ENCODE assay signal across 8 cellular contexts in genomic region chr15:38455096-38455495, GRCh38. TPM values are rescaled to one million over a fixed set of nuclear protein-coding genes. Genes with fewer than 3 reads are reported as not detected.
DNase-seq lines count a peak whose midpoint lies in the region; ATAC-seq and TF ChIP-seq lines count a peak whose summit lies in the region.

No MANE protein-coding gene starts in this region.

- H4K20me1 ChIP-seq in Loucy (ENCODE audit: insufficient read depth, low read length, poor library complexity, severe bottlenecking) (peaks cover 50% of the 10 kb centered on the region), neural cell (ENCODE audit: insufficient read depth) (no peaks in the 10 kb centered on the region)

- H3K27me3 ChIP-seq in CD8-positive, alpha-beta T cell (ENCODE audit: insufficient read depth, low read length) = no peaks in the 10 kb centered on the region
- H3K27me3 ChIP-seq in Loucy (ENCODE audit: insufficient read depth, low read length, poor library complexity, severe bottlenecking) (no peaks in the 10 kb centered on the region), neural cell (ENCODE audit: insufficient read depth, low read depth, low read length) (no peaks in the 10 kb centered on the region)

- peaks cover 20% of the 10 kb centered on the region for H3K36me3 Mint-ChIP-seq in CD8-positive, alpha-beta T cell

- TF ChIP-seq RAD21 in neural cell (conservative IDR thresholded peaks at IDR 0.05) = no peak

- no peaks in the 10 kb centered on the region for H3K9me2 ChIP-seq in Loucy (replicated peaks; ENCODE audit: low read depth, low read length)
- H3K9me2 ChIP-seq in neural cell (ENCODE audit: insufficient read depth, low read length) = no peaks in the 10 kb centered on the region

- CTCF ChIA-PET in CD8-positive, alpha-beta T cell (lab: Charles Lee) = interaction anchor here (0.6 to 3.4 kb wide), 13 partner anchors 14 to 437 kb away, joined by 3 to 25 read pairs (median 5); partner anchors contain the start of gene RASGRP1

- H3K27ac Mint-ChIP-seq in CD8-positive, alpha-beta T cell = peak overlapping the region; percentile 99

- no peak for DNase-seq in CD8-positive, alpha-beta T cell
- DNase-seq in coronary artery (ENCODE audit: low spot score) (no peak), H4 (ENCODE audit: low spot score) (no peak), DMS153 treated with DMSO at 0.1 percent for 48 hours (lab: John Stamatoyannopoulos, UW; ENCODE audit: unreplicated experiment) (no peak), KG1 (lab: John Stamatoyannopoulos, UW) (no peak), posterior cingulate gyrus (no peak)

- H3K27ac ChIP-seq in CD8-positive, alpha-beta T cell (ENCODE audit: low read depth, low read length) = peak overlapping the region; percentile 88
- H3K27ac ChIP-seq in coronary artery = no peak overlapping the region
- H3K27ac ChIP-seq in neural cell (ENCODE audit: low read length) = peak overlapping the region; percentile 83

- H3K9me3 Mint-ChIP-seq in CD8-positive, alpha-beta T cell = no peaks in the 10 kb centered on the region

- ATAC-seq in CD8-positive, alpha-beta T cell = no peak

- no peak for TF ChIP-seq CTCF in CD8-positive, alpha-beta T cell (IDR thresholded peaks at IDR 0.05)
- TF ChIP-seq CTCF in Loucy (conservative IDR thresholded peaks at IDR 0.05; ENCODE audit: low read length) (no peak), coronary artery (IDR thresholded peaks at IDR 0.05) (no peak), neural cell (IDR thresholded peaks at IDR 0.05; ENCODE audit: poor library complexity, severe bottlenecking) (no peak)

- POLR2A ChIA-PET in CD8-positive, alpha-beta T cell (lab: Charles Lee) = interaction anchor here (0.6 to 2.2 kb wide), 12 partner anchors 9 to 244 kb away, joined by 3 to 13 read pairs (median 4); partner anchors contain the start of gene RASGRP1

- intact Hi-C loops in CD8-positive, alpha-beta T cell (cut with DNase I, micrococcal nuclease) = loop anchor here (2.0 to 10.0 kb wide), 2 partner anchors 20 to 1480 kb away; partner anchors contain the start of gene EIF2AK4 (in 1 of the 2)
- intact Hi-C loops in posterior cingulate gyrus (cut with DNase I) = no loop called here

- no peak for TF ChIP-seq EP300 in neural cell (conservative IDR thresholded peaks at IDR 0.05; ENCODE audit: poor library complexity, severe bottlenecking)

- no peaks in the 10 kb centered on the region for H3K36me3 ChIP-seq in CD8-positive, alpha-beta T cell (ENCODE audit: insufficient read depth, low read length)
- H3K36me3 ChIP-seq in Loucy (ENCODE audit: insufficient read depth, low read length) (no peaks in the 10 kb centered on the region), neural cell (ENCODE audit: insufficient read depth, low read length) (no peaks in the 10 kb centered on the region)

- H3K4me2 ChIP-seq in Loucy (ENCODE audit: low read depth, low read length, poor library complexity, severe bottlenecking) (peak overlapping the region; percentile 95), neural cell (ENCODE audit: low read length) (peak overlapping the region; percentile 40)

- H3F3A ChIP-seq in Loucy (ENCODE audit: low read depth) (no peaks in the 10 kb centered on the region), neural cell (ENCODE audit: insufficient read depth, low read length, poor library complexity, severe bottlenecking) (no peaks in the 10 kb centered on the region)

- no peaks in the 10 kb centered on the region for H3K27me3 Mint-ChIP-seq in CD8-positive, alpha-beta T cell (ENCODE audit: low read depth)

- H2AFZ ChIP-seq in Loucy (ENCODE audit: low read length) (no peak overlapping the region), neural cell (ENCODE audit: low read depth, low read length) (peak overlapping the region; percentile 97)

- H3K9ac ChIP-seq in Loucy (ENCODE audit: low read depth, low read length, poor library complexity, severe bottlenecking) (peak overlapping the region; percentile 86), neural cell (ENCODE audit: low read length) (peak overlapping the region; percentile 90)

- H3K79me2 ChIP-seq in Loucy (ENCODE audit: insufficient read depth, low read length) = peaks cover 61% of the 10 kb centered on the region
- H3K79me2 ChIP-seq in neural cell (replicated peaks; ENCODE audit: insufficient read depth, low read length) = peaks cover 44% of the 10 kb centered on the region

- peak overlapping the region; percentile 98 for H3K4me3 Mint-ChIP-seq in CD8-positive, alpha-beta T cell

- peaks cover 19% of the 10 kb centered on the region for H3K4me1 ChIP-seq in CD8-positive, alpha-beta T cell (ENCODE audit: insufficient read depth, low read length)
- H3K4me1 ChIP-seq in Loucy (ENCODE audit: insufficient read depth, low read length, poor library complexity, severe bottlenecking) = peaks cover 57% of the 10 kb centered on the region

- peaks cover 45% of the 10 kb centered on the region for H3K4me1 Mint-ChIP-seq in CD8-positive, alpha-beta T cell (ENCODE audit: low read depth)

- H3K4me3 ChIP-seq in CD8-positive, alpha-beta T cell (ENCODE audit: low read depth, low read length) = peak overlapping the region; percentile 87
- peak overlapping the region; percentile 89 for H3K4me3 ChIP-seq in Loucy (ENCODE audit: low read length, poor library complexity, severe bottlenecking)
- peak overlapping the region; percentile 85 for H3K4me3 ChIP-seq in coronary artery
- H3K4me3 ChIP-seq in neural cell (ENCODE audit: low read length) = peak overlapping the region; percentile 90

- no peaks in the 10 kb centered on the region for H3K9me3 ChIP-seq in CD8-positive, alpha-beta T cell (ENCODE audit: low read length)
- H3K9me3 ChIP-seq in Loucy (ENCODE audit: insufficient read depth, low read depth, low read length) (no peaks in the 10 kb centered on the region), neural cell (ENCODE audit: low read length) (no peaks in the 10 kb centered on the region)

TF ChIP-seq in neural cell, 6 proteins besides CTCF, POLR2A, EP300 and RAD21:
- TF ChIP-seq TAF1 (IDR thresholded peaks at IDR 0.05; ENCODE audit: low read depth) = no peak
- no peak for TF ChIP-seq POLR2AphosphoS5 (IDR thresholded peaks at IDR 0.05)
- TF ChIP-seq, protein P1, sequence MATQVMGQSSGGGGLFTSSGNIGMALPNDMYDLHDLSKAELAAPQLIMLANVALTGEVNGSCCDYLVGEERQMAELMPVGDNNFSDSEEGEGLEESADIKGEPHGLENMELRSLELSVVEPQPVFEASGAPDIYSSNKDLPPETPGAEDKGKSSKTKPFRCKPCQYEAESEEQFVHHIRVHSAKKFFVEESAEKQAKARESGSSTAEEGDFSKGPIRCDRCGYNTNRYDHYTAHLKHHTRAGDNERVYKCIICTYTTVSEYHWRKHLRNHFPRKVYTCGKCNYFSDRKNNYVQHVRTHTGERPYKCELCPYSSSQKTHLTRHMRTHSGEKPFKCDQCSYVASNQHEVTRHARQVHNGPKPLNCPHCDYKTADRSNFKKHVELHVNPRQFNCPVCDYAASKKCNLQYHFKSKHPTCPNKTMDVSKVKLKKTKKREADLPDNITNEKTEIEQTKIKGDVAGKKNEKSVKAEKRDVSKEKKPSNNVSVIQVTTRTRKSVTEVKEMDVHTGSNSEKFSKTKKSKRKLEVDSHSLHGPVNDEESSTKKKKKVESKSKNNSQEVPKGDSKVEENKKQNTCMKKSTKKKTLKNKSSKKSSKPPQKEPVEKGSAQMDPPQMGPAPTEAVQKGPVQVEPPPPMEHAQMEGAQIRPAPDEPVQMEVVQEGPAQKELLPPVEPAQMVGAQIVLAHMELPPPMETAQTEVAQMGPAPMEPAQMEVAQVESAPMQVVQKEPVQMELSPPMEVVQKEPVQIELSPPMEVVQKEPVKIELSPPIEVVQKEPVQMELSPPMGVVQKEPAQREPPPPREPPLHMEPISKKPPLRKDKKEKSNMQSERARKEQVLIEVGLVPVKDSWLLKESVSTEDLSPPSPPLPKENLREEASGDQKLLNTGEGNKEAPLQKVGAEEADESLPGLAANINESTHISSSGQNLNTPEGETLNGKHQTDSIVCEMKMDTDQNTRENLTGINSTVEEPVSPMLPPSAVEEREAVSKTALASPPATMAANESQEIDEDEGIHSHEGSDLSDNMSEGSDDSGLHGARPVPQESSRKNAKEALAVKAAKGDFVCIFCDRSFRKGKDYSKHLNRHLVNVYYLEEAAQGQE (IDR thresholded peaks at IDR 0.05; ENCODE audit: borderline replicate concordance) = no peak
- no peak for TF ChIP-seq MXI1 (conservative IDR thresholded peaks at IDR 0.05; ENCODE audit: poor library complexity, severe bottlenecking)
- TF ChIP-seq SMC3 (conservative IDR thresholded peaks at IDR 0.05; ENCODE audit: poor library complexity) = no peak
- no peak for TF ChIP-seq EZH2 (IDR thresholded peaks at IDR 0.05; ENCODE audit: borderline replicate concordance, insufficient read depth, low read length, poor library complexity, severe bottlenecking)

RNA-seq across cellular contexts. Expression of gene FAM98B, which starts 1.2 kb away (rescaled TPM):
- 10 to 100 TPM; 18.4 to 19.4 TPM for total RNA-seq in CD8-positive, alpha-beta T cell
- polyA plus RNA-seq in neural cell = 8.9 and 12.7 TPM in 2 replicates
- 20.7 and 35.8 TPM in 2 replicates for polyA minus RNA-seq in neural cell
- 5.8 and 7.2 TPM in 2 replicates for total RNA-seq in H4 (2014; rRNA removed; shearing (Covaris generic))

Comparison
In these comparisons a context has a peak if more than half of its experiments do, and no peak if none do; other contexts are left out.
1. H3K27ac ChIP-seq: peak in CD8-positive, alpha-beta T cell (single experiment) and neural cell (single experiment); none in coronary artery (0 of 2).
2. Peak in every context shown above with its lines, with median percentiles within 50 percentile points of each other: H3K4me3 ChIP-seq.